In the genomic region with DNA sequence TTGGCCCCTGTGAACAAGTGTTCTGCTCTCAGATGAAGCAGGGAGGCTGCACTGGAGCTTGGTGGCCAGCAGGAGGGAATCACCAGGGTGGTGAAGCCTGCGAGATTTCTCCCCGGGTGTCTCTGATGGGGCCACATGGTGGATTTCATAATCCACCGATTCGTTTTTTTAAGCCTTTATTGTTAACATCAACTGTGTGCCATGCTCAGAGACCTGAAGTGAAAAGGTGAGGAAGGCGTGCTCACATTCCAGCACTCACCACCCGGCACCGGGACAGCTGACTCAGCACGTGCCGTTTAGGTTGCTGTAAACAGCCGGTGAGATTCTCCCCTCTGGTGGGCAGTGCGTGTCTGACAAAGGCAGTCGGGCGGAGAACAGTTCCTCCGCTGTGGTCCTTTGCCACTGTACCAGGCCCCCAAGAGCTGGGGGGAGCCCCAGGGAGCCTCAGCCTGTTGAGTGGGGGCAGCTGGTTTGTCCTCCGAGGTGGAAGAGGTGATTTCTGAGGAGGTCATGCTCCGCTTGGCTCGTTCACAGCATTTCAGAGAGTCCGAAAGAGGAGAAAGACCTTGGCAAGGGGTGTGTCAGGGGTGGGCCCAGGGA, we compare ENCODE assay signal across 2 cellular contexts.
TF ChIP-seq lines count a peak whose summit lies in the region.

No MANE protein-coding gene starts in this region.

TF ChIP-seq in HEK293, 187 proteins besides CTCF, POLR2A, EP300 and RAD21 (continued from another document):
- no peak for TF ChIP-seq ZNF629 (tag by site-specific recombination; IDR thresholded peaks at IDR 0.05)
- no peak for TF ChIP-seq ZNF121 (tag by site-specific recombination; IDR thresholded peaks at IDR 0.05)
- TF ChIP-seq ZIC2 (tag by site-specific recombination; IDR thresholded peaks at IDR 0.05), result peak; percentile 58
- TF ChIP-seq, protein P1, sequence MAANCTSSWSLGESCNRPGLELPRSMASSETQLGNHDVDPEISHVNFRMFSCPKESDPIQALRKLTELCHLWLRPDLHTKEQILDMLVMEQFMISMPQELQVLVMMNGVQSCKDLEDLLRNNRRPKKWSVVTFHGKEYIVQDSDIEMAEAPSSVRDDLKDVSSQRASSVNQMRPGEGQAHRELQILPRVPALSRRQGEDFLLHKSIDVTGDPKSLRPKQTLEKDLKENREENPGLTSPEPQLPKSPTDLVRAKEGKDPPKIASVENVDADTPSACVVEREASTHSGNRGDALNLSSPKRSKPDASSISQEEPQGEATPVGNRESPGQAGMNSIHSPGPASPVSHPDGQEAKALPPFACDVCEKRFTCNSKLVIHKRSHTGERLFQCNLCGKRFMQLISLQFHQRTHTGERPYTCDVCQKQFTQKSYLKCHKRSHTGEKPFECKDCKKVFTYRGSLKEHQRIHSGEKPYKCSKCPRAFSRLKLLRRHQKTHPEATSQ (tag by site-specific recombination; IDR thresholded peaks at IDR 0.05), result no peak
- no peak for TF ChIP-seq ZNF747 (tag by site-specific recombination; IDR thresholded peaks at IDR 0.05)
- TF ChIP-seq ZNF521 (tag by site-specific recombination; IDR thresholded peaks at IDR 0.05), result no peak
- TF ChIP-seq SCRT2 (tag by site-specific recombination; IDR thresholded peaks at IDR 0.05), result 0 out of 2 replicates have a peak, but pooled peaks have one; percentile 14

TF ChIP-seq in K562, 482 proteins besides CTCF, POLR2A, EP300 and RAD21 (continued from another document):
- TF ChIP-seq RBM17 (IDR thresholded peaks at IDR 0.05; ENCODE audit: borderline replicate concordance, low read depth, low read length) (no peak), RCOR1 (IDR thresholded peaks at IDR 0.05; ENCODE audit: borderline replicate concordance in 1 of 2, low read depth in 2 of 2, low read length in 2 of 2) (no peak), XRCC4 (IDR thresholded peaks at IDR 0.05; ENCODE audit: extremely low read depth, insufficient read depth, insufficient read length) (no peak), POLR2B (IDR thresholded peaks at IDR 0.05; ENCODE audit: low read depth, partially characterized antibody) (no peak), POLR2H (tag; IDR thresholded peaks at IDR 0.05; ENCODE audit: low read depth) (no peak), PRMT5 (CRISPR knock-in tag; IDR thresholded peaks at IDR 0.05) (no peak), PPARD (CRISPR knock-in tag; IDR thresholded peaks at IDR 0.05) (no peak), NUFIP1 (IDR thresholded peaks at IDR 0.05; ENCODE audit: partially characterized antibody) (no peak), CHD1 (IDR thresholded peaks at IDR 0.05; ENCODE audit: low read length) (no peak)
- TF ChIP-seq, protein P2, sequence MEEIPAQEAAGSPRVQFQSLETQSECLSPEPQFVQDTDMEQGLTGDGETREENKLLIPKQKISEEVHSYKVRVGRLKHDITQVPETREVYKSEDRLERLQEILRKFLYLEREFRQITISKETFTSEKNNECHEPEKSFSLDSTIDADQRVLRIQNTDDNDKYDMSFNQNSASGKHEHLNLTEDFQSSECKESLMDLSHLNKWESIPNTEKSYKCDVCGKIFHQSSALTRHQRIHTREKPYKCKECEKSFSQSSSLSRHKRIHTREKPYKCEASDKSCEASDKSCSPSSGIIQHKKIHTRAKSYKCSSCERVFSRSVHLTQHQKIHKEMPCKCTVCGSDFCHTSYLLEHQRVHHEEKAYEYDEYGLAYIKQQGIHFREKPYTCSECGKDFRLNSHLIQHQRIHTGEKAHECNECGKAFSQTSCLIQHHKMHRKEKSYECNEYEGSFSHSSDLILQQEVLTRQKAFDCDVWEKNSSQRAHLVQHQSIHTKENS (CRISPR knock-in tag; IDR thresholded peaks at IDR 0.05), result no peak
- TF ChIP-seq, protein P3, sequence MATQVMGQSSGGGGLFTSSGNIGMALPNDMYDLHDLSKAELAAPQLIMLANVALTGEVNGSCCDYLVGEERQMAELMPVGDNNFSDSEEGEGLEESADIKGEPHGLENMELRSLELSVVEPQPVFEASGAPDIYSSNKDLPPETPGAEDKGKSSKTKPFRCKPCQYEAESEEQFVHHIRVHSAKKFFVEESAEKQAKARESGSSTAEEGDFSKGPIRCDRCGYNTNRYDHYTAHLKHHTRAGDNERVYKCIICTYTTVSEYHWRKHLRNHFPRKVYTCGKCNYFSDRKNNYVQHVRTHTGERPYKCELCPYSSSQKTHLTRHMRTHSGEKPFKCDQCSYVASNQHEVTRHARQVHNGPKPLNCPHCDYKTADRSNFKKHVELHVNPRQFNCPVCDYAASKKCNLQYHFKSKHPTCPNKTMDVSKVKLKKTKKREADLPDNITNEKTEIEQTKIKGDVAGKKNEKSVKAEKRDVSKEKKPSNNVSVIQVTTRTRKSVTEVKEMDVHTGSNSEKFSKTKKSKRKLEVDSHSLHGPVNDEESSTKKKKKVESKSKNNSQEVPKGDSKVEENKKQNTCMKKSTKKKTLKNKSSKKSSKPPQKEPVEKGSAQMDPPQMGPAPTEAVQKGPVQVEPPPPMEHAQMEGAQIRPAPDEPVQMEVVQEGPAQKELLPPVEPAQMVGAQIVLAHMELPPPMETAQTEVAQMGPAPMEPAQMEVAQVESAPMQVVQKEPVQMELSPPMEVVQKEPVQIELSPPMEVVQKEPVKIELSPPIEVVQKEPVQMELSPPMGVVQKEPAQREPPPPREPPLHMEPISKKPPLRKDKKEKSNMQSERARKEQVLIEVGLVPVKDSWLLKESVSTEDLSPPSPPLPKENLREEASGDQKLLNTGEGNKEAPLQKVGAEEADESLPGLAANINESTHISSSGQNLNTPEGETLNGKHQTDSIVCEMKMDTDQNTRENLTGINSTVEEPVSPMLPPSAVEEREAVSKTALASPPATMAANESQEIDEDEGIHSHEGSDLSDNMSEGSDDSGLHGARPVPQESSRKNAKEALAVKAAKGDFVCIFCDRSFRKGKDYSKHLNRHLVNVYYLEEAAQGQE (CRISPR knock-in tag; IDR thresholded peaks at IDR 0.05; ENCODE audit: low read depth), result no peak
